In genomic region chr11:87437133-87437843, GRCh38 we compare ENCODE assay signal across 16 cellular contexts.
"Had no signal": no experiment of that assay in that cellular context is flagged by ENCODE, and none has a peak within 500 bp of the region (broad histone marks: within the 10 kb centered on the region; RNA-seq: fewer than 3 reads in every experiment).

No MANE protein-coding gene starts in this region.

- H3K27me3 ChIP-seq: adrenal gland had no signal

- H3K9me3 ChIP-seq: adrenal gland had no signal

- DNase-seq: activated CD4-positive, alpha-beta memory T cell treated with anti-CD3 and anti-CD28 coated beads, Interleukin-2, amount 10 ng/mL, durations not matched to agents 7 days and 5 days; activated effector memory CD4-positive, alpha-beta T cell treated with anti-CD3 and anti-CD28 coated beads, Interleukin-2, amount 50 U/mL, for 16 hours; activated T-cell treated with anti-CD3 and anti-CD28 coated beads, Interleukin-2, amount 50 U/mL, for 24 hours; adrenal gland; effector CD4-positive, alpha-beta T cell; head of caudate nucleus; immature natural killer cell; left cardiac atrium; naive B cell; stimulated activated CD4-positive, alpha-beta T cell treated with anti-CD3 and anti-CD28 coated beads, Interleukin-1b, Interleukin-23, amount 100 ng/mL, for 48 hours; T-helper 17 cell; WERI-Rb-1 had no signal

- ATAC-seq: T-helper 17 cell had no signal

- H3K79me2 ChIP-seq: parathyroid adenoma had no signal

- H3K36me3 ChIP-seq: adrenal gland, WERI-Rb-1 had no signal

- H2AFZ ChIP-seq: parathyroid adenoma had no signal

- H3K4me1 ChIP-seq: adrenal gland, parathyroid adenoma had no signal

- H3K4me3 ChIP-seq: adrenal gland, coronary artery, lung had no signal

- FAIRE-seq: frontal cortex had no signal

- H3K9ac ChIP-seq: parathyroid adenoma had no signal

- H3K27ac ChIP-seq: adrenal gland, coronary artery, parathyroid adenoma, WERI-Rb-1 had no signal
